ENCODE assay signal across 8 cellular contexts in the genomic region with DNA sequence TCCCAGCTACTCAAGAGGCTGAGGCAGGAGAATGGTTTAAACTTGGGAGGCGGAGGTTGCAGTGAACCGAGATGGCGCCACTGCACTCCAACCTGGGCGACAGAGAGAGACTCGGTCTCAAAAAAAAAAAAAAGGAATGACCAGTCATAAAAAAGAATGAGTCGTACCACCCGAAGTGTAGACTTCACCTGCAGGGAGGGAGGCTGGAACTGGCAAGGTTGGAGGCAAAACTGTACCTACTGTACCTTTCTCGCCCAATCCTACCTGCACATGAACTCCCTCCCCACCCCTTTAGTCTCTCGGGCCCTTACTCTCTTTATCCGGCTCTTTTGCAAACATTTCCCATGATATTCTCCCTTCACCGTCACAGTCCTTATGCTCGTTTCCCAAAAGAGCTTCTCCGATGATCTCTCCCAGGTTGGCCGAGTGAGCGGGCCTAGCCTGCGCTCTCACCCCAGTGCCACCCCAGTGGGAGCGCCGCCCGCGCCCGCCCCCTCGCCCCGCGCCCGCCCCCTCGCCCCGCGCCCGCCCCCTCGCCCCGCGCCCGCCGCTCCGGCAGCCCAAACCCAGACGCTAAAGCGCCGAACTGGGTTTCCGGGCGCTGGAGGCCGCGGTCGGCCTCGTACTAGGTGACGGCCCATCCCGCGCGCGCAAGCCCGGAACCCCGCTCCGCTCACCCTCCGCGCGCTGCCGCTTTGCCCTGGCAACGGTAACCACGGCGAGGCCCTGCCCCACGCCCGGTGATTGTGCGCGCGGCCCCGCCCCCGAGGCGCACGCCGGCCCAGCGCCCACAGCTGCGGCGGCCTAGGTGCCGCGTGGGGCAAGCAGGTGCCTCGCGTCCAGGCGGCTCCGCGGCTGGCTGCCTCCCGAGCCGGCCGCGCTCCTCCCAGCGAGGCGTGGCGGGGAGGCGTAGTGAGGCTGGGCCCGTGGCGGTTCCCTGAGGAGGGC. TPM values are rescaled to one million over a fixed set of nuclear protein-coding genes. Genes with fewer than 3 reads are reported as not detected.
DNase-seq lines count a peak whose midpoint lies in the region; ATAC-seq, FAIRE-seq and TF ChIP-seq lines count a peak whose summit lies in the region.

A gene (plus strand): TSS at position 772 of the 948 bp plus-strand sequence. CDS start 294 bp downstream, outside the sequence.

- TF ChIP-seq POLR2A in tibial nerve (IDR thresholded peaks at IDR 0.05) = no peak

- H3K4me1 Mint-ChIP-seq in glutamatergic neuron (ENCODE audit: low read depth, unreplicated experiment) = peaks cover 6% of the 10 kb centered on the region

- H3K27ac ChIP-seq in DOHH2 (ENCODE audit: low read depth, low read length) (no peak within 1 kb of the TSS), pancreas (peak within 1 kb of the TSS in 1 of 4 donors; percentile 8), tibial nerve (no peak within 1 kb of the TSS)

- H3F3A ChIP-seq in DOHH2 (ENCODE audit: control insufficient read depth, insufficient read depth) = peaks cover 2% of the 10 kb centered on the region; the same call in 1 of the 2 replicates

- ATAC-seq in GM21576 (IDR thresholded peaks at IDR 0.05; ENCODE audit: unreplicated experiment) (peak; percentile 79), pancreas (peak; percentile 95 to 98 (median 98))

- 6 to 9% methylated on average over 48 to 89 of the region's 89 CpGs for WGBS in pancreas, 2 donors
- WGBS in tibial nerve, 2 donors = 10 to 15% methylated on average over 36 to 55 of the region's 89 CpGs

- peak within 1 kb of the TSS; percentile 17 for H3K27ac Mint-ChIP-seq in glutamatergic neuron (ENCODE audit: unreplicated experiment)

- no peaks in the 10 kb centered on the region for H3K79me2 ChIP-seq in DOHH2 (ENCODE audit: control insufficient read depth, low read length)

- H3K4me3 Mint-ChIP-seq in glutamatergic neuron (ENCODE audit: unreplicated experiment) = peak within 1 kb of the TSS; percentile 91

- peaks cover 35% of the 10 kb centered on the region for H3K4me1 ChIP-seq in DOHH2 (ENCODE audit: control insufficient read depth, low read length)
- H3K4me1 ChIP-seq in pancreas = peaks cover 0 to 3% (median 0%) of the 10 kb centered on the region in 3 donors
- peaks cover 0 to 14% (median 3%) of the 10 kb centered on the region in 4 donors for H3K4me1 ChIP-seq in tibial nerve

- TF ChIP-seq CTCF in DOHH2 (IDR thresholded peaks at IDR 0.05; ENCODE audit: low read depth, low read length, poor library complexity, severe bottlenecking) (peak; percentile 21), glutamatergic neuron (IDR thresholded peaks at IDR 0.05; ENCODE audit: partially characterized antibody, unreplicated experiment) (no peak), pancreas (IDR thresholded peaks at IDR 0.05) (no peak), tibial nerve (IDR thresholded peaks at IDR 0.05) (no peak)

- H3K27me3 Mint-ChIP-seq in glutamatergic neuron (ENCODE audit: unreplicated experiment) = peaks cover 12% of the 10 kb centered on the region

- peaks cover 8% of the 10 kb centered on the region for H3K9me3 Mint-ChIP-seq in glutamatergic neuron (ENCODE audit: unreplicated experiment)

- intact Hi-C loops in pancreas (cut with DNase I) = no loop called here

- H3K9me2 ChIP-seq in DOHH2 (replicated peaks; ENCODE audit: control insufficient read depth, low read length) = no peaks in the 10 kb centered on the region

- no peak for TF ChIP-seq EP300 in tibial nerve (IDR thresholded peaks at IDR 0.05)

- peak; percentile 65 for DNase-seq in Jurkat, Clone E6-1 (ENCODE audit: low read depth, low spot score)
- peak; percentile 89 for DNase-seq in RPMI8226
- DNase-seq in activated gamma-delta T cell treated with Interleukin-2 at 50 U/mL for 16 hours = peak; percentile 91
- DNase-seq in glutamatergic neuron = peak; percentile 75
- peak; percentile 81 to 94 (median 90) for DNase-seq in pancreas
- peak in 1 of 2 donors; percentile 31 for DNase-seq in tibial nerve (ENCODE audit: low spot score in 2 of 2)

- H3K9me3 ChIP-seq in DOHH2 (ENCODE audit: control insufficient read depth, insufficient read depth, low read length) = no peaks in the 10 kb centered on the region
- no peaks in the 10 kb centered on the region for H3K9me3 ChIP-seq in pancreas
- H3K9me3 ChIP-seq in tibial nerve = no peaks in the 10 kb centered on the region

- no peaks in the 10 kb centered on the region for H3K36me3 Mint-ChIP-seq in glutamatergic neuron (ENCODE audit: unreplicated experiment)

- FAIRE-seq in pancreas (lab: Jason Lieb, UNC) = no peak

- peak within 1 kb of the TSS; percentile 97 for H3K4me2 ChIP-seq in DOHH2 (ENCODE audit: low read length)

- H3K4me3 ChIP-seq in DOHH2 (ENCODE audit: low read length) = peak within 1 kb of the TSS; percentile 82
- H3K4me3 ChIP-seq in Jurkat, Clone E6-1 (ENCODE audit: low read length) = peak within 1 kb of the TSS; percentile 68
- peak within 1 kb of the TSS; percentile 44 to 69 (median 58) for H3K4me3 ChIP-seq in pancreas
- H3K4me3 ChIP-seq in tibial nerve = peak within 1 kb of the TSS; percentile 40 to 71 (median 47)

- no peaks in the 10 kb centered on the region for H4K20me1 ChIP-seq in DOHH2 (ENCODE audit: control insufficient read depth, insufficient read depth, low read depth, low read length)

- H3K27me3 ChIP-seq in DOHH2 (ENCODE audit: control insufficient read depth, low read length) (0 out of 2 replicates have a peak, but pooled peaks cover 5% of the 10 kb centered on the region), pancreas (no peaks in the 10 kb centered on the region), tibial nerve (peaks cover 0 to 17% of the 10 kb centered on the region in 2 donors)

- H3K36me3 ChIP-seq in DOHH2 (ENCODE audit: control insufficient read depth, low read length) (no peaks in the 10 kb centered on the region), pancreas (no peaks in the 10 kb centered on the region), tibial nerve (no peaks in the 10 kb centered on the region)

RNA-seq across cellular contexts. Expression of the gene that starts here (rescaled TPM):
- 9.4 TPM for polyA plus RNA-seq in Jurkat, Clone E6-1 (2012; ENCODE audit: insufficient read depth, insufficient read length)
- total RNA-seq in glutamatergic neuron (ENCODE audit: unreplicated experiment) = 0.98 TPM
- total RNA-seq in pancreas = 1 to 10 TPM in 2 of 6 donors, under 1 TPM in 4; 0.46 to 1.9 (median 0.89) TPM
- 1 to 10 TPM; 1.1 to 4.5 TPM for polyA plus RNA-seq in pancreas
- total RNA-seq in tibial nerve = 1 to 10 TPM in 1 of 4 donors, not detected in 3; 1.2 TPM

Comparison
In these comparisons a context has a peak if more than half of its experiments do, and no peak if none do; other contexts are left out.
1. Peak in DNase-seq in glutamatergic neuron; RNA of the gene not detected or under 1 TPM.